ENCODE assay signal across 14 cellular contexts in the genomic region with DNA sequence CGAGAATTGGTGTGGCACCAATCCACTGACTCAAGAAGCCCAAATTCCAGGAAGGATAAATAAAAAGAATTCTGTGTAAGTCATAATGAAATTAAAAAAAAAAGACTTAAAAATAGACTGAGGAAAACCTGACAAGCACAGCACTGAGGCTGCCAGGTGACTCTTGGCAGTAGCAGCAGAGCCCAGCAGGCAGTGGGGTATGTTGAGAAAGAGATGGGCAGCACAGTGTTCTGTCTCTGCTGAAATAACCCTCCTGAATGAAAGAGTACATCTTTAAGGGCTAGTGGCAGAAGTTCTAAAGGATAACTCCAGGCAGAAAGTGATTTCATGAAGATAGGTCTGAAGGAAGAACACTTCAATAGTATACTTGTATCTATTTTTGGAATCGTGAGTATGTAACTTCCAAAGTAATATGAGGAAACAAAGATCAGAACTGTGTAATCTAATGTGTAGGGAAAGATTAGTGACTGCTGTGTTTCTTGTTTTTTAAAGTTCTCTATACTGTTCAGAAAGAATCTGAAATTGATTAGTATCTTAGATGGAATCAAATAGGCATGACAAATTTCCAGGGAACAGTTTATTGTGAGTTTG.
DNase-seq lines count a peak whose midpoint lies in the region; ATAC-seq, FAIRE-seq and TF ChIP-seq lines count a peak whose summit lies in the region.
"Had no signal": no experiment of that assay in that cellular context is flagged by ENCODE, and none has a peak within 500 bp of the region (broad histone marks: within the 10 kb centered on the region; RNA-seq: fewer than 3 reads in every experiment).

No MANE protein-coding gene starts in this region.

- H3K9ac ChIP-seq in BLaER1 treated with 17β-estradiol and CSF1 and Interleukin-3, amounts not matched to agents 10 nM and 100 nM, result no peak overlapping the region
- no peak overlapping the region for H3K9ac ChIP-seq in smooth muscle cell (ENCODE audit: low read depth)

- H3K36me3 Mint-ChIP-seq in activated naive CD8-positive, alpha-beta T cell treated with anti-CD3 and anti-CD28 coated beads, Interleukin-2, amount 50 U/mL, for 24 hours (ENCODE audit: low read depth), result peaks cover 69% of the 10 kb centered on the region

- H3K79me2 ChIP-seq in smooth muscle cell (ENCODE audit: low read depth), result peaks cover 32% of the 10 kb centered on the region

- peaks cover 59 to 87% (median 74%) of the 10 kb centered on the region in 11 experiments for H3K36me3 ChIP-seq in BLaER1 treated with 17β-estradiol and CSF1 and Interleukin-3, amounts not matched to agents 10 nM and 100 nM
- H3K36me3 ChIP-seq in smooth muscle cell (ENCODE audit: low read depth), result peaks cover 25% of the 10 kb centered on the region

- H3F3A ChIP-seq in smooth muscle cell (ENCODE audit: low read depth), result no peaks in the 10 kb centered on the region

- peak; percentile 83 for FAIRE-seq in GM19239 (lab: Jason Lieb, UNC)
- FAIRE-seq: astrocyte, islet of Langerhans, RCC 7860 had no signal

- peak; percentile 18 for ATAC-seq in activated naive CD8-positive, alpha-beta T cell treated with anti-CD3 and anti-CD28 coated beads, Interleukin-2, amount 50 U/mL, for 24 hours
- ATAC-seq in left lobe of liver (peak; percentile 81), GM21526 (IDR thresholded peaks at IDR 0.05; ENCODE audit: low FRiP score, unreplicated experiment) (no peak), HG03460 (IDR thresholded peaks at IDR 0.05; ENCODE audit: unreplicated experiment) (no peak)

- WGBS in smooth muscle cell (ENCODE audit: low lambda C conversion rate), result 97% methylated on average over 2 of the region's 2 CpGs

- H4K20me1 ChIP-seq in BLaER1 treated with 17β-estradiol and CSF1 and Interleukin-3, amounts not matched to agents 10 nM and 100 nM, result peaks cover 30 to 100% (median 52%) of the 10 kb centered on the region in 11 experiments; a peak in 21 of 22 replicates
- H4K20me1 ChIP-seq in smooth muscle cell (ENCODE audit: low read depth), result peaks cover 63% of the 10 kb centered on the region

- peak overlapping the region; percentile 74 for H3K4me3 Mint-ChIP-seq in activated naive CD8-positive, alpha-beta T cell treated with anti-CD3 and anti-CD28 coated beads, Interleukin-2, amount 50 U/mL, for 24 hours

- H3K4me1 Mint-ChIP-seq in activated naive CD8-positive, alpha-beta T cell treated with anti-CD3 and anti-CD28 coated beads, Interleukin-2, amount 50 U/mL, for 24 hours, result peaks cover 93% of the 10 kb centered on the region

- H3K4me2 ChIP-seq in BLaER1 treated with 17β-estradiol and CSF1 and Interleukin-3, amounts not matched to agents 10 nM and 100 nM, result peak overlapping the region in 6 of 11 experiments; percentile 1 to 57 (median 51); a peak in 10 of 22 replicates
- H3K4me2 ChIP-seq in smooth muscle cell, result no peak overlapping the region

- TF ChIP-seq CTCF in smooth muscle cell (IDR thresholded peaks at IDR 0.05; ENCODE audit: borderline replicate concordance, insufficient read depth, poor library complexity, severe bottlenecking), result no peak

- H3K4me1 ChIP-seq in BLaER1 treated with 17β-estradiol and CSF1 and Interleukin-3, amounts not matched to agents 10 nM and 100 nM, result peaks cover 37 to 86% (median 71%) of the 10 kb centered on the region in 10 experiments
- H3K4me1 ChIP-seq in smooth muscle cell (ENCODE audit: low read depth), result no peaks in the 10 kb centered on the region
- H3K4me1 ChIP-seq: HAP-1 had no signal

- no peaks in the 10 kb centered on the region for H3K9me3 Mint-ChIP-seq in activated naive CD8-positive, alpha-beta T cell treated with anti-CD3 and anti-CD28 coated beads, Interleukin-2, amount 50 U/mL, for 24 hours

- no peaks in the 10 kb centered on the region for H3K27me3 Mint-ChIP-seq in activated naive CD8-positive, alpha-beta T cell treated with anti-CD3 and anti-CD28 coated beads, Interleukin-2, amount 50 U/mL, for 24 hours

- no peak for DNase-seq in GM19239 (ENCODE audit: insufficient read length, low spot score)
- no peak for DNase-seq in activated naive CD8-positive, alpha-beta T cell treated with anti-CD3 and anti-CD28 coated beads, Interleukin-2, amount 50 U/mL, for 24 hours
- DNase-seq in left lobe of liver (ENCODE audit: low spot score), result no peak
- DNase-seq in smooth muscle cell (lab: John Stamatoyannopoulos, UW; ENCODE audit: unreplicated experiment), result no peak
- DNase-seq in amniotic stem cell (lab: John Stamatoyannopoulos, UW), result no peak
- DNase-seq: COR-L47 had no signal

- H3K27ac ChIP-seq in BLaER1 treated with 17β-estradiol and CSF1 and Interleukin-3, amounts not matched to agents 10 nM and 100 nM, result peak overlapping the region in 4 of 11 experiments; percentile 5 to 21 (median 19); a peak in 3 of 22 replicates
- H3K27ac ChIP-seq in smooth muscle cell (ENCODE audit: low read depth), result no peak overlapping the region
- H3K27ac ChIP-seq: VCaP had no signal

- no peaks in the 10 kb centered on the region for H3K27me3 ChIP-seq in BLaER1 treated with 17β-estradiol and CSF1 and Interleukin-3, amounts not matched to agents 10 nM and 100 nM
- H3K27me3 ChIP-seq in smooth muscle cell (ENCODE audit: low read depth), result no peaks in the 10 kb centered on the region

- H3K4me3 ChIP-seq in BLaER1 treated with 17β-estradiol and CSF1 and Interleukin-3, amounts not matched to agents 10 nM and 100 nM, result no peak overlapping the region
- no peak overlapping the region for H3K4me3 ChIP-seq in smooth muscle cell
- H3K4me3 ChIP-seq: HAP-1 had no signal

- no peak overlapping the region for H2AFZ ChIP-seq in smooth muscle cell (ENCODE audit: low read depth)

- peak overlapping the region; percentile 98 for H3K27ac Mint-ChIP-seq in activated naive CD8-positive, alpha-beta T cell treated with anti-CD3 and anti-CD28 coated beads, Interleukin-2, amount 50 U/mL, for 24 hours

- no peaks in the 10 kb centered on the region for H3K9me3 ChIP-seq in BLaER1 treated with 17β-estradiol and CSF1 and Interleukin-3, amounts not matched to agents 10 nM and 100 nM (replicated peaks in 1 of 11)
- H3K9me3 ChIP-seq in smooth muscle cell (replicated peaks; ENCODE audit: low read depth), result no peaks in the 10 kb centered on the region
- H3K9me3 ChIP-seq: HAP-1 had no signal

Comparison
In these comparisons a context has a peak if more than half of its experiments do, and no peak if none do; other contexts are left out.
1. ATAC-seq: peak in activated naive CD8-positive, alpha-beta T cell treated with anti-CD3 and anti-CD28 coated beads, Interleukin-2, amount 50 U/mL, for 24 hours (single experiment) and left lobe of liver (single experiment); none in GM21526 (single experiment) and HG03460 (single experiment).